1 cellular context compared by ENCODE assay signal in genomic region chr19:14530505-14530904, GRCh38.
A peak's percentile ranks its signal among the peaks of the same experiment; 100 is the strongest.
TF ChIP-seq lines count a peak whose summit lies in the region.

No MANE protein-coding gene starts in this region.

TF ChIP-seq in K562, 482 proteins besides CTCF, POLR2A, EP300 and RAD21:
- TF ChIP-seq MCM7 (IDR thresholded peaks at IDR 0.05) (no peak), PYGO2 (tag; IDR thresholded peaks at IDR 0.05) (no peak), CEBPB (tag; IDR thresholded peaks at IDR 0.05) (peak; percentile 33), MAX (CRISPR knock-in tag; IDR thresholded peaks at IDR 0.05) (no peak)
- TF ChIP-seq, protein P1, sequence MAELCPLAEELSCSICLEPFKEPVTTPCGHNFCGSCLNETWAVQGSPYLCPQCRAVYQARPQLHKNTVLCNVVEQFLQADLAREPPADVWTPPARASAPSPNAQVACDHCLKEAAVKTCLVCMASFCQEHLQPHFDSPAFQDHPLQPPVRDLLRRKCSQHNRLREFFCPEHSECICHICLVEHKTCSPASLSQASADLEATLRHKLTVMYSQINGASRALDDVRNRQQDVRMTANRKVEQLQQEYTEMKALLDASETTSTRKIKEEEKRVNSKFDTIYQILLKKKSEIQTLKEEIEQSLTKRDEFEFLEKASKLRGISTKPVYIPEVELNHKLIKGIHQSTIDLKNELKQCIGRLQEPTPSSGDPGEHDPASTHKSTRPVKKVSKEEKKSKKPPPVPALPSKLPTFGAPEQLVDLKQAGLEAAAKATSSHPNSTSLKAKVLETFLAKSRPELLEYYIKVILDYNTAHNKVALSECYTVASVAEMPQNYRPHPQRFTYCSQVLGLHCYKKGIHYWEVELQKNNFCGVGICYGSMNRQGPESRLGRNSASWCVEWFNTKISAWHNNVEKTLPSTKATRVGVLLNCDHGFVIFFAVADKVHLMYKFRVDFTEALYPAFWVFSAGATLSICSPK (IDR thresholded peaks at IDR 0.05; ENCODE audit: borderline replicate concordance) = no peak
- TF ChIP-seq, protein P2, sequence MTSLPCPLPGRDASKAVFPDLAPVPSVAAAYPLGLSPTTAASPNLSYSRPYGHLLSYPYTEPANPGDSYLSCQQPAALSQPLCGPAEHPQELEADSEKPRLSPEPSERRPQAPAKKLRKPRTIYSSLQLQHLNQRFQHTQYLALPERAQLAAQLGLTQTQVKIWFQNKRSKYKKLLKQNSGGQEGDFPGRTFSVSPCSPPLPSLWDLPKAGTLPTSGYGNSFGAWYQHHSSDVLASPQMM (CRISPR knock-in tag; IDR thresholded peaks at IDR 0.05) = no peak
- TF ChIP-seq, protein P3, sequence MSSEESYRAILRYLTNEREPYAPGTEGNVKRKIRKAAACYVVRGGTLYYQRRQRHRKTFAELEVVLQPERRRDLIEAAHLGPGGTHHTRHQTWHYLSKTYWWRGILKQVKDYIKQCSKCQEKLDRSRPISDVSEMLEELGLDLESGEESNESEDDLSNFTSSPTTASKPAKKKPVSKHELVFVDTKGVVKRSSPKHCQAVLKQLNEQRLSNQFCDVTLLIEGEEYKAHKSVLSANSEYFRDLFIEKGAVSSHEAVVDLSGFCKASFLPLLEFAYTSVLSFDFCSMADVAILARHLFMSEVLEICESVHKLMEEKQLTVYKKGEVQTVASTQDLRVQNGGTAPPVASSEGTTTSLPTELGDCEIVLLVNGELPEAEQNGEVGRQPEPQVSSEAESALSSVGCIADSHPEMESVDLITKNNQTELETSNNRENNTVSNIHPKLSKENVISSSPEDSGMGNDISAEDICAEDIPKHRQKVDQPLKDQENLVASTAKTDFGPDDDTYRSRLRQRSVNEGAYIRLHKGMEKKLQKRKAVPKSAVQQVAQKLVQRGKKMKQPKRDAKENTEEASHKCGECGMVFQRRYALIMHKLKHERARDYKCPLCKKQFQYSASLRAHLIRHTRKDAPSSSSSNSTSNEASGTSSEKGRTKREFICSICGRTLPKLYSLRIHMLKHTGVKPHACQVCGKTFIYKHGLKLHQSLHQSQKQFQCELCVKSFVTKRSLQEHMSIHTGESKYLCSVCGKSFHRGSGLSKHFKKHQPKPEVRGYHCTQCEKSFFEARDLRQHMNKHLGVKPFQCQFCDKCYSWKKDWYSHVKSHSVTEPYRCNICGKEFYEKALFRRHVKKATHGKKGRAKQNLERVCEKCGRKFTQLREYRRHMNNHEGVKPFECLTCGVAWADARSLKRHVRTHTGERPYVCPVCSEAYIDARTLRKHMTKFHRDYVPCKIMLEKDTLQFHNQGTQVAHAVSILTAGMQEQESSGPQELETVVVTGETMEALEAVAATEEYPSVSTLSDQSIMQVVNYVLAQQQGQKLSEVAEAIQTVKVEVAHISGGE (CRISPR knock-in tag; IDR thresholded peaks at IDR 0.05) = no peak
